ENCODE assay signal across 11 cellular contexts in the genomic region with DNA sequence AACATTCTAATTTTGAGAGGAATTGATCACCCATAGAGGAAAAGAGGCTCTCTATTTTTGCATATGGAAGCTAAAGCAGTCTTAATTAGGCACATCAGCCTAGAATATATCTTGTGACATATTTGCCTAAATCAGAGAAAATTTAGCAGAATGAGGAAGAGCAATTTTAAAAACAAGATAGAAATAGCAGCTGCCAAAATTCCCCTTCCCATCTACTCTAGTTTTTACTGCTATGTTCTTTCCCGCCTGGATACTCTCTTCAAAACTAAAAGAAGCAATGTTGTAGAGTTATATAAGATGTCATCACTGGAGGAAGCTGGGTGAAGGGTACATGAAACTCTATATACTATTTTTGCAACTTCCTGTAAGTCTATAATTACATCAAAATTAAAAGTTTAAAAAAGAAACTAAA.
DNase-seq lines count a peak whose midpoint lies in the region; ATAC-seq and TF ChIP-seq lines count a peak whose summit lies in the region.
"Had no signal": no experiment of that assay in that cellular context is flagged by ENCODE, and none has a peak within 500 bp of the region (broad histone marks: within the 10 kb centered on the region; RNA-seq: fewer than 3 reads in every experiment).

No MANE protein-coding gene starts in this region.

- H3K9me3 ChIP-seq in OCI-LY3 (ENCODE audit: insufficient read depth, low read length): no peaks in the 10 kb centered on the region

- ATAC-seq in GM21529 (IDR thresholded peaks at IDR 0.05; ENCODE audit: unreplicated experiment) (peak; percentile 46), naive B cell (ENCODE audit: low read depth in 2 of 2) (peak; percentile 78 to 83), GM18867 (IDR thresholded peaks at IDR 0.05; ENCODE audit: unreplicated experiment) (no peak)

- DNase-seq in activated CD4-positive, alpha-beta T cell treated with anti-CD3 and anti-CD28 coated beads, Interleukin-2, amount 10 ng/mL, durations not matched to agents 7 days and 5 days: no peak
- no peak for DNase-seq in activated CD4-positive, alpha-beta T cell treated with anti-CD3 and anti-CD28 coated beads, Interleukin-2, amount 50 U/mL, for 4 hours
- DNase-seq in naive B cell (peak; percentile 61), NCI-H510A (lab: John Stamatoyannopoulos, UW) (no peak), posterior cingulate gyrus (no peak)
- DNase-seq: DMS 273 treated with DMSO at 0.1 percent for 48 hours; NCI-H2227 treated with DMSO at 0.1 percent for 48 hours; stimulated activated CD4-positive, alpha-beta T cell treated with anti-CD3 and anti-CD28 coated beads, Interleukin-12 subunit alpha, Interleukin-12 subunit beta, amount 100 ng/mL, for 4 hours had no signal

- H3K36me3 Mint-ChIP-seq in activated CD4-positive, alpha-beta T cell treated with anti-CD3 and anti-CD28 coated beads, Interleukin-2, amount 10 ng/mL, durations not matched to agents 7 days and 5 days (ENCODE audit: low read depth): peaks cover 64% of the 10 kb centered on the region
- peaks cover 0 to 19% of the 10 kb centered on the region in 2 donors for H3K36me3 Mint-ChIP-seq in naive B cell

- no peak for TF ChIP-seq CTCF in OCI-LY3 (IDR thresholded peaks at IDR 0.05; ENCODE audit: low read depth, low read length)

- POLR2A ChIA-PET in activated CD4-positive, alpha-beta T cell treated with anti-CD3 and anti-CD28 coated beads, Interleukin-2, amount 10 ng/mL, durations not matched to agents 7 days and 5 days (lab: Charles Lee): interaction anchor here (0.6 kb wide), 1 partner anchor 1085 kb away, joined by 3 read pairs; no protein-coding TSS in a partner anchor

- peaks cover 33% of the 10 kb centered on the region for H3K4me1 Mint-ChIP-seq in activated CD4-positive, alpha-beta T cell treated with anti-CD3 and anti-CD28 coated beads, Interleukin-2, amount 10 ng/mL, durations not matched to agents 7 days and 5 days
- peaks cover 57 to 98% (median 72%) of the 10 kb centered on the region in 3 donors for H3K4me1 Mint-ChIP-seq in naive B cell

- H4K20me1 ChIP-seq in OCI-LY3 (ENCODE audit: insufficient read depth, low read length): no peaks in the 10 kb centered on the region

- H3K27me3 Mint-ChIP-seq in activated CD4-positive, alpha-beta T cell treated with anti-CD3 and anti-CD28 coated beads, Interleukin-2, amount 10 ng/mL, durations not matched to agents 7 days and 5 days: no peaks in the 10 kb centered on the region
- no peaks in the 10 kb centered on the region for H3K27me3 Mint-ChIP-seq in naive B cell

- H3K4me2 ChIP-seq in OCI-LY3 (ENCODE audit: low read length): peak overlapping the region; percentile 59

- H3K27ac Mint-ChIP-seq in activated CD4-positive, alpha-beta T cell treated with anti-CD3 and anti-CD28 coated beads, Interleukin-2, amount 10 ng/mL, durations not matched to agents 7 days and 5 days: peak overlapping the region; percentile 75
- H3K27ac Mint-ChIP-seq in naive B cell: peak overlapping the region; percentile 82 to 98 (median 90)

- H3K4me3 ChIP-seq in OCI-LY3 (ENCODE audit: low read length): no peak overlapping the region

- no peaks in the 10 kb centered on the region for H3K79me2 ChIP-seq in OCI-LY3 (ENCODE audit: low read length)

- H3K4me3 Mint-ChIP-seq in activated CD4-positive, alpha-beta T cell treated with anti-CD3 and anti-CD28 coated beads, Interleukin-2, amount 10 ng/mL, durations not matched to agents 7 days and 5 days: no peak overlapping the region
- peak overlapping the region; percentile 7 to 87 (median 72) for H3K4me3 Mint-ChIP-seq in naive B cell

- CTCF ChIA-PET in activated CD4-positive, alpha-beta T cell treated with anti-CD3 and anti-CD28 coated beads, Interleukin-2, amount 10 ng/mL, durations not matched to agents 7 days and 5 days (lab: Charles Lee): interaction anchor here (1.4 to 1.6 kb wide), 3 partner anchors 12 to 52 kb away, joined by 3 to 5 read pairs (median 3); no protein-coding TSS in a partner anchor

- no peaks in the 10 kb centered on the region for H3K27me3 ChIP-seq in OCI-LY3 (ENCODE audit: low read depth, low read length)

- H3K27ac ChIP-seq in OCI-LY3 (ENCODE audit: low read length): peak overlapping the region; percentile 100

- peaks cover 23% of the 10 kb centered on the region for H3K36me3 ChIP-seq in OCI-LY3 (replicated peaks; ENCODE audit: low read depth, low read length)

- H3K9me3 Mint-ChIP-seq in activated CD4-positive, alpha-beta T cell treated with anti-CD3 and anti-CD28 coated beads, Interleukin-2, amount 10 ng/mL, durations not matched to agents 7 days and 5 days: no peaks in the 10 kb centered on the region
- no peaks in the 10 kb centered on the region for H3K9me3 Mint-ChIP-seq in naive B cell

- peak overlapping the region; percentile 78 for H3K9ac ChIP-seq in OCI-LY3 (ENCODE audit: low read length)

- intact Hi-C loops in posterior cingulate gyrus (cut with DNase I): no loop called here

- no peak overlapping the region for H2AFZ ChIP-seq in OCI-LY3 (ENCODE audit: low read depth, low read length)

- peaks cover 88% of the 10 kb centered on the region for H3K4me1 ChIP-seq in OCI-LY3 (ENCODE audit: low read length)
